16 cellular contexts compared by ENCODE assay signal in genomic region chr20:57947421-57948176, GRCh38.
DNase-seq lines count a peak whose midpoint lies in the region; ATAC-seq and TF ChIP-seq lines count a peak whose summit lies in the region.
"Had no signal": no experiment of that assay in that cellular context is flagged by ENCODE, and none has a peak within 500 bp of the region (broad histone marks: within the 10 kb centered on the region; RNA-seq: fewer than 3 reads in every experiment).

No MANE protein-coding gene starts in this region.

- H3K27ac ChIP-seq in hepatocyte (peak overlapping the region; percentile 14), spleen (no peak overlapping the region)
- H3K27ac ChIP-seq: thyroid gland had no signal

- no peaks in the 10 kb centered on the region for H3K9me3 ChIP-seq in hepatocyte (ENCODE audit: low read depth)
- peaks cover 0 to 4% (median 0%) of the 10 kb centered on the region in 8 donors for H3K9me3 ChIP-seq in spleen
- H3K9me3 ChIP-seq: thyroid gland had no signal

- no peak overlapping the region for H2AFZ ChIP-seq in hepatocyte

- no peak for TF ChIP-seq POLR2A in spleen (IDR thresholded peaks at IDR 0.05)

- peaks cover 28% of the 10 kb centered on the region for H3K4me1 Mint-ChIP-seq in HFFc6 (ENCODE audit: low read depth)
- H3K4me1 Mint-ChIP-seq: activated B cell treated with CpG ODN at 0.5 μM for 24 hours had no signal

- H3K36me3 ChIP-seq in hepatocyte (replicated peaks; ENCODE audit: insufficient read depth, low read depth) (no peaks in the 10 kb centered on the region), spleen (no peaks in the 10 kb centered on the region)
- H3K36me3 ChIP-seq: thyroid gland had no signal

- H3K9me2 ChIP-seq in hepatocyte (replicated peaks; ENCODE audit: insufficient read depth) = no peaks in the 10 kb centered on the region

- H3K9me3 Mint-ChIP-seq in HFFc6 = no peaks in the 10 kb centered on the region; the same call in 1 of the 2 replicates

- 76% methylated on average over 16 of the region's 16 CpGs for WGBS in hepatocyte (ENCODE audit: low lambda C conversion rate, missing lambda C conversion rate)
- WGBS in spleen, 5 donors = 85 to 92% (median 91%) methylated on average over 16 of the region's 16 CpGs

- H3K36me3 Mint-ChIP-seq in HFFc6 (ENCODE audit: low read depth) = no peaks in the 10 kb centered on the region; the same call in 1 of the 2 replicates

- H3K27me3 ChIP-seq in hepatocyte (no peaks in the 10 kb centered on the region), spleen (replicated peaks in 1 of 7) (no peaks in the 10 kb centered on the region)
- H3K27me3 ChIP-seq: thyroid gland had no signal

- H3K79me2 ChIP-seq in hepatocyte = no peaks in the 10 kb centered on the region

- in situ Hi-C loops in GM13976 (cut with MboI; ENCODE audit: low sequenced_read_pairs, unreplicated experiment) = no loop called here

- H3K4me3 Mint-ChIP-seq in HFFc6 = peak overlapping the region; percentile 63
- H3K4me3 Mint-ChIP-seq: activated B cell treated with CpG ODN at 0.5 μM for 24 hours had no signal

- DNase-seq in AG04449 (ENCODE audit: low read depth, low spot score) = peak; percentile 52
- peak; percentile 80 for DNase-seq in HFFc6
- peak; percentile 84 for DNase-seq in brain pericyte (ENCODE audit: low read depth, low spot score)
- no peak for DNase-seq in hepatocyte (ENCODE audit: low spot score)
- DNase-seq in GM13976 (ENCODE audit: low spot score) = no peak
- no peak for DNase-seq in spleen
- no peak for DNase-seq in NCI-H82 treated with DMSO at 0.1 percent for 48 hours (lab: John Stamatoyannopoulos, UW; ENCODE audit: unreplicated experiment)
- DNase-seq: activated B cell treated with CpG ODN at 0.5 μM for 24 hours; activated naive CD4-positive, alpha-beta T cell treated with Interleukin-2 at 50 U/mL for 16 hours; central memory CD4-positive, alpha-beta T cell; left cardiac atrium; NCI-H2081 treated with DMSO at 0.1 percent for 48 hours; NCI-H69; stimulated activated CD4-positive, alpha-beta T cell treated with anti-CD3 and anti-CD28 coated beads, Interleukin-4, amount 100 ng/mL, for 1 hour; thyroid gland had no signal

- H4K20me1 ChIP-seq in hepatocyte (ENCODE audit: insufficient read depth, poor library complexity, severe bottlenecking) = no peaks in the 10 kb centered on the region

- H3K4me2 ChIP-seq in hepatocyte = peak overlapping the region; percentile 20

- ATAC-seq in HG03342 (IDR thresholded peaks at IDR 0.05; ENCODE audit: unreplicated experiment) = no peak

- POLR2A ChIA-PET in AG04449 (lab: Yijun Ruan, JAX) = interaction anchor here (0.9 to 1.0 kb wide), 2 partner anchors 8 to 127 kb away, joined by 3 to 6 read pairs; no protein-coding TSS in a partner anchor

- H3K27ac Mint-ChIP-seq in HFFc6 = peak overlapping the region; percentile 93
- H3K27ac Mint-ChIP-seq: activated B cell treated with CpG ODN at 0.5 μM for 24 hours had no signal

- TF ChIP-seq CTCF in AG04449 (IDR thresholded peaks at IDR 0.05; ENCODE audit: insufficient read depth, low read length, missing control alignments) = peak; percentile 7
- peak; percentile 19; the same call in 1 of the 2 replicates for TF ChIP-seq CTCF in HFFc6 (IDR thresholded peaks at IDR 0.05)
- no peak for TF ChIP-seq CTCF in hepatocyte (IDR thresholded peaks at IDR 0.05; ENCODE audit: poor library complexity)
- no peak for TF ChIP-seq CTCF in GM13976 (IDR thresholded peaks at IDR 0.05; ENCODE audit: borderline replicate concordance, control extremely low read depth, extremely low read depth, insufficient read depth, missing control alignments)
- no peak for TF ChIP-seq CTCF in spleen (IDR thresholded peaks at IDR 0.05 in 8 of 11, conservative IDR thresholded peaks at IDR 0.05 in 3 of 11)

- no peak overlapping the region for H3K4me3 ChIP-seq in AG04449 (ENCODE audit: low read depth, low read length)
- H3K4me3 ChIP-seq in hepatocyte = no peak overlapping the region
- H3K4me3 ChIP-seq in spleen = no peak overlapping the region
- H3K4me3 ChIP-seq: thyroid gland had no signal

- peaks cover 17% of the 10 kb centered on the region for H3K27me3 Mint-ChIP-seq in HFFc6 (ENCODE audit: insufficient read depth)
- H3K27me3 Mint-ChIP-seq: activated B cell treated with CpG ODN at 0.5 μM for 24 hours had no signal

- H3K4me1 ChIP-seq in hepatocyte (ENCODE audit: insufficient read depth) (no peaks in the 10 kb centered on the region), spleen (no peaks in the 10 kb centered on the region)
- H3K4me1 ChIP-seq: thyroid gland had no signal

- intact Hi-C loops in spleen (cut with DNase I; ENCODE audit: low total_unique reads) = no loop called here

- CTCF ChIA-PET in AG04449 (lab: Yijun Ruan, JAX) = no interaction called here

Comparison
In these comparisons a context has a peak if more than half of its experiments do, and no peak if none do; other contexts are left out.
1. DNase-seq: peak in AG04449 (single experiment), HFFc6 (single experiment) and brain pericyte (single experiment); none in hepatocyte (single experiment), GM13976 (single experiment), spleen (single experiment) and NCI-H82 treated with DMSO at 0.1 percent for 48 hours (single experiment).
2. CTCF ChIP-seq: peak in AG04449 (single experiment) and HFFc6 (single experiment); none in hepatocyte (single experiment), GM13976 (single experiment) and spleen (0 of 11).